Comparison of ENCODE assay signal across 8 cellular contexts in genomic region chr12:26318661-26319068, GRCh38.
DNase-seq lines count a peak whose midpoint lies in the region; ATAC-seq and TF ChIP-seq lines count a peak whose summit lies in the region.

No MANE protein-coding gene starts in this region.

- no peak overlapping the region for H3K4me3 Mint-ChIP-seq in activated CD8-positive, alpha-beta memory T cell treated with anti-CD3 and anti-CD28 coated beads, Interleukin-2, amount 10 ng/mL, durations not matched to agents 7 days and 5 days

- peaks cover 16% of the 10 kb centered on the region for H3K27me3 Mint-ChIP-seq in activated CD8-positive, alpha-beta memory T cell treated with anti-CD3 and anti-CD28 coated beads, Interleukin-2, amount 10 ng/mL, durations not matched to agents 7 days and 5 days

- CTCF ChIA-PET in activated CD8-positive, alpha-beta memory T cell treated with anti-CD3 and anti-CD28 coated beads, Interleukin-2, amount 10 ng/mL, durations not matched to agents 7 days and 5 days (lab: Charles Lee) = no interaction called here

- TF ChIP-seq CTCF in cardiac fibroblast (IDR thresholded peaks at IDR 0.05; ENCODE audit: low read depth, low read length) = no peak

- H3K27ac Mint-ChIP-seq in activated CD8-positive, alpha-beta memory T cell treated with anti-CD3 and anti-CD28 coated beads, Interleukin-2, amount 10 ng/mL, durations not matched to agents 7 days and 5 days = no peak overlapping the region

- peak; percentile 86 for DNase-seq in Daoy (ENCODE audit: low read depth)
- DNase-seq in cardiac fibroblast (ENCODE audit: low read depth in 2 of 2) = peak; percentile 84 to 92
- DNase-seq in mucosa of gallbladder (ENCODE audit: low spot score) = peak; percentile 63
- DNase-seq in stimulated activated CD4-positive, alpha-beta T cell treated with anti-CD3 and anti-CD28 coated beads, Interleukin-2, amount 100 ng/mL, for 48 hours = no peak
- no peak for DNase-seq in activated CD8-positive, alpha-beta memory T cell treated with anti-CD3 and anti-CD28 coated beads, Interleukin-2, amount 10 ng/mL, durations not matched to agents 7 days and 5 days
- no peak for DNase-seq in central memory CD4-positive, alpha-beta T cell

- ATAC-seq in GM21367 (IDR thresholded peaks at IDR 0.05; ENCODE audit: unreplicated experiment) (peak; percentile 91), HG03520 (IDR thresholded peaks at IDR 0.05; ENCODE audit: unreplicated experiment) (peak; percentile 82)
- no peak for ATAC-seq in activated CD8-positive, alpha-beta memory T cell treated with anti-CD3 and anti-CD28 coated beads, Interleukin-2, amount 10 ng/mL, durations not matched to agents 7 days and 5 days

- H3K9me3 Mint-ChIP-seq in activated CD8-positive, alpha-beta memory T cell treated with anti-CD3 and anti-CD28 coated beads, Interleukin-2, amount 10 ng/mL, durations not matched to agents 7 days and 5 days (ENCODE audit: low read depth) = peaks cover 2% of the 10 kb centered on the region

- no peak overlapping the region for H3K4me3 ChIP-seq in cardiac fibroblast (replicated peaks in 1 of 2; ENCODE audit: low read depth in 2 of 2, low read length in 2 of 2)

- H3K36me3 Mint-ChIP-seq in activated CD8-positive, alpha-beta memory T cell treated with anti-CD3 and anti-CD28 coated beads, Interleukin-2, amount 10 ng/mL, durations not matched to agents 7 days and 5 days = no peaks in the 10 kb centered on the region

- H3K4me1 Mint-ChIP-seq in activated CD8-positive, alpha-beta memory T cell treated with anti-CD3 and anti-CD28 coated beads, Interleukin-2, amount 10 ng/mL, durations not matched to agents 7 days and 5 days = peaks cover 7% of the 10 kb centered on the region

Comparison
In these comparisons a context has a peak if more than half of its experiments do, and no peak if none do; other contexts are left out.
1. DNase-seq: peak in Daoy (single experiment), cardiac fibroblast (2 of 2) and mucosa of gallbladder (single experiment); none in stimulated activated CD4-positive, alpha-beta T cell treated with anti-CD3 and anti-CD28 coated beads, Interleukin-2, amount 100 ng/mL, for 48 hours (0 of 2), activated CD8-positive, alpha-beta memory T cell treated with anti-CD3 and anti-CD28 coated beads, Interleukin-2, amount 10 ng/mL, durations not matched to agents 7 days and 5 days (single experiment) and central memory CD4-positive, alpha-beta T cell (single experiment).